In the genomic region with DNA sequence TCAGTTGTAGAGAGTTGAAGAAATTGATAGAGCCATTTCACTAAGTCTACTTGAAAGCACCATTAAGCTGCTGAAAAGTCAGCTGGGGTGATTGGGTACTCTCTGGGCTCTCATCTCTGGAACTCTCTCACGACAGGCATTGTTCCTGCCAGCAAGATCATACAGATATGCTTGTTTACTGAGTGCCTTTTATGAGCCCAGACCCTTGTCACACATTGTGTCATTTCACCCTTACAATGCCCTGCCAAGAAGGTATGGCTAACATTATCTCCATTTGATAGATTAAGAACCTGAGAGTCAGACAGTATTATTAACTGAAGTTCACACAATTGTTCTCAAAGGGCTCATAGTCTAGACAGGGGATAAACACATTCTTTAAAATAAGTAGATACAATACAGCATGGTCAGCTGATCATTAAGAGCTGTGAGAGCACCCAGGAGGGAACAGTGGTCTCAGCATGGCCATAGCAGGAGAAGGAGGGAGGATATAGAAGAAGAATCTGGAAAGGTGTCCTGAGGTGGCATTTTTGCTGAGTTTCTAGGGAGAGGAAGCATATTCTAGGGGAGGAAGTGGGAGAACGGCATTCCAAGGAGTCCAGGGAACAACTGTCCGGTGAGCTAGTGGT, we compare ENCODE assay signal across 28 cellular contexts.
A peak's percentile ranks its signal among the peaks of the same experiment; 100 is the strongest.
DNase-seq lines count a peak whose midpoint lies in the region; ATAC-seq and TF ChIP-seq lines count a peak whose summit lies in the region.
"Had no signal": no experiment of that assay in that cellular context is flagged by ENCODE, and none has a peak within 500 bp of the region (broad histone marks: within the 10 kb centered on the region; RNA-seq: fewer than 3 reads in every experiment).

No MANE protein-coding gene starts in this region.

- no peaks in the 10 kb centered on the region for H3K79me2 ChIP-seq in mesendoderm (ENCODE audit: control insufficient read depth, insufficient read depth, low read length)

- no peak overlapping the region for H2AK5ac ChIP-seq in mesendoderm (ENCODE audit: low read length)

- POLR2A ChIA-PET in CD8-positive, alpha-beta memory T cell (lab: Charles Lee): no interaction called here

- H3K79me1 ChIP-seq in mesendoderm (ENCODE audit: low read length): no peaks in the 10 kb centered on the region

- H3K56ac ChIP-seq in mesendoderm (ENCODE audit: low read length): peak overlapping the region; percentile 30

- no peak overlapping the region for H3K4me3 Mint-ChIP-seq in CD8-positive, alpha-beta memory T cell
- no peak overlapping the region for H3K4me3 Mint-ChIP-seq in stimulated activated naive CD8-positive, alpha-beta T cell treated with anti-CD3 and anti-CD28 coated beads, Interleukin-15, amount 100 ng/mL, for 72 hours
- H3K4me3 Mint-ChIP-seq: activated CD8-positive, alpha-beta T cell treated with anti-CD3 and anti-CD28 coated beads for 36 hours; activated naive CD8-positive, alpha-beta T cell treated with anti-CD3 and anti-CD28 coated beads, Interleukin-2, amount 10 ng/mL, durations not matched to agents 7 days and 5 days; CD4-positive, alpha-beta memory T cell; nephron had no signal

- H3K23ac ChIP-seq in mesendoderm (ENCODE audit: low read length): no peak overlapping the region

- no peak overlapping the region for H2BK15ac ChIP-seq in mesendoderm (replicated peaks; ENCODE audit: low read depth)

- no peak overlapping the region for H3K4me2 ChIP-seq in mesendoderm (ENCODE audit: low read length)
- H3K4me2 ChIP-seq: PC-9 had no signal

- no peak overlapping the region for H3K18ac ChIP-seq in mesendoderm (ENCODE audit: low read length)

- H3K4me1 Mint-ChIP-seq in CD8-positive, alpha-beta memory T cell: no peaks in the 10 kb centered on the region
- no peaks in the 10 kb centered on the region for H3K4me1 Mint-ChIP-seq in stimulated activated naive CD8-positive, alpha-beta T cell treated with anti-CD3 and anti-CD28 coated beads, Interleukin-15, amount 100 ng/mL, for 72 hours
- H3K4me1 Mint-ChIP-seq: activated naive CD8-positive, alpha-beta T cell treated with anti-CD3 and anti-CD28 coated beads, Interleukin-2, amount 10 ng/mL, durations not matched to agents 7 days and 5 days; CD4-positive, alpha-beta memory T cell had no signal

- H2BK5ac ChIP-seq in mesendoderm (ENCODE audit: low read length): peak overlapping the region; percentile 87

- H2BK120ac ChIP-seq in mesendoderm (ENCODE audit: low read depth, low read length): peak overlapping the region; percentile 79

- peak; percentile 31 for DNase-seq in NCI-H1436 (lab: John Stamatoyannopoulos, UW)
- DNase-seq in NCI-H1436 treated with DMSO at 0.1 percent for 48 hours (lab: John Stamatoyannopoulos, UW): no peak
- peak; percentile 57 for DNase-seq in NCI-H2227 (lab: John Stamatoyannopoulos, UW; ENCODE audit: unreplicated experiment)
- DNase-seq in mesendoderm: peak; percentile 78
- DNase-seq in CD8-positive, alpha-beta memory T cell: no peak
- DNase-seq in NOMO-1 treated with DMSO at 0.1 percent for 48 hours (lab: John Stamatoyannopoulos, UW; ENCODE audit: unreplicated experiment): no peak
- DNase-seq in stimulated activated naive CD8-positive, alpha-beta T cell treated with anti-CD3 and anti-CD28 coated beads, Interleukin-15, amount 100 ng/mL, for 72 hours: no peak
- DNase-seq: activated CD4-positive, alpha-beta T cell treated with anti-CD3 and anti-CD28 coated beads for 1 hour; activated CD8-positive, alpha-beta T cell treated with anti-CD3 and anti-CD28 coated beads for 36 hours; activated effector memory CD4-positive, alpha-beta T cell treated with Interleukin-2 at 50 U/mL for 16 hours; activated naive CD8-positive, alpha-beta T cell treated with anti-CD3 and anti-CD28 coated beads, Interleukin-2, amount 10 ng/mL, durations not matched to agents 7 days and 5 days; AML-193; CD4-positive, alpha-beta memory T cell; foreskin melanocyte; heart right ventricle; mucosa of descending colon; NK-92 treated with Interleukin-12 subunit alpha and Interleukin-12 subunit beta, amount 100 ng/mL, for 24 hours; ovary; retina; stimulated activated CD4-positive, alpha-beta T cell treated with anti-CD3 and anti-CD28 coated beads, Interleukin-2, amount 100 ng/mL, for 24 hours; T-helper 2 cell had no signal

- no peak overlapping the region for H3K9ac ChIP-seq in mesendoderm (ENCODE audit: low read length)

- H3K27me3 Mint-ChIP-seq in CD8-positive, alpha-beta memory T cell: peaks cover 0 to 6% of the 10 kb centered on the region in 2 donors
- H3K27me3 Mint-ChIP-seq in stimulated activated naive CD8-positive, alpha-beta T cell treated with anti-CD3 and anti-CD28 coated beads, Interleukin-15, amount 100 ng/mL, for 72 hours: no peaks in the 10 kb centered on the region
- H3K27me3 Mint-ChIP-seq: activated naive CD8-positive, alpha-beta T cell treated with anti-CD3 and anti-CD28 coated beads, Interleukin-2, amount 10 ng/mL, durations not matched to agents 7 days and 5 days; CD4-positive, alpha-beta memory T cell had no signal

- no peaks in the 10 kb centered on the region for H3K4me1 ChIP-seq in mesendoderm (ENCODE audit: control insufficient read depth, low read depth, low read length)
- H3K4me1 ChIP-seq in CD8-positive, alpha-beta memory T cell (ENCODE audit: insufficient read depth, low read length): no peaks in the 10 kb centered on the region

- no peak overlapping the region for H4K5ac ChIP-seq in mesendoderm (ENCODE audit: low read length)

- TF ChIP-seq RAD21 in Ishikawa (IDR thresholded peaks at IDR 0.05; ENCODE audit: low read depth): no peak

- ATAC-seq in stimulated activated naive CD8-positive, alpha-beta T cell treated with anti-CD3 and anti-CD28 coated beads, Interleukin-15, amount 100 ng/mL, for 72 hours: no peak
- ATAC-seq: activated CD8-positive, alpha-beta T cell treated with anti-CD3 and anti-CD28 coated beads for 36 hours; esophagus mucosa; heart right ventricle; mucosa of descending colon; Right ventricle myocardium inferior had no signal

- H3K9me3 ChIP-seq in CD8-positive, alpha-beta memory T cell (ENCODE audit: low read length): no peaks in the 10 kb centered on the region
- H3K9me3 ChIP-seq: mucosa of descending colon, ovary, tibial nerve had no signal

- H3K4me3 ChIP-seq in mesendoderm (ENCODE audit: low read length): no peak overlapping the region
- H3K4me3 ChIP-seq in CD8-positive, alpha-beta memory T cell (ENCODE audit: low read length): no peak overlapping the region
- H3K4me3 ChIP-seq: heart right ventricle, lung, mucosa of descending colon, ovary, PC-9, tibial nerve had no signal

- TF ChIP-seq EP300 in Ishikawa (IDR thresholded peaks at IDR 0.05; ENCODE audit: borderline replicate concordance): peak; percentile 98

- no peaks in the 10 kb centered on the region for H3K36me3 Mint-ChIP-seq in CD8-positive, alpha-beta memory T cell
- H3K36me3 Mint-ChIP-seq: activated naive CD8-positive, alpha-beta T cell treated with anti-CD3 and anti-CD28 coated beads, Interleukin-2, amount 10 ng/mL, durations not matched to agents 7 days and 5 days; CD4-positive, alpha-beta memory T cell had no signal

- no peak overlapping the region for H3K27ac Mint-ChIP-seq in CD8-positive, alpha-beta memory T cell
- no peak overlapping the region for H3K27ac Mint-ChIP-seq in stimulated activated naive CD8-positive, alpha-beta T cell treated with anti-CD3 and anti-CD28 coated beads, Interleukin-15, amount 100 ng/mL, for 72 hours
- H3K27ac Mint-ChIP-seq: activated CD8-positive, alpha-beta T cell treated with anti-CD3 and anti-CD28 coated beads for 36 hours; activated naive CD8-positive, alpha-beta T cell treated with anti-CD3 and anti-CD28 coated beads, Interleukin-2, amount 10 ng/mL, durations not matched to agents 7 days and 5 days; CD4-positive, alpha-beta memory T cell; nephron had no signal

- no peaks in the 10 kb centered on the region for H3K36me3 ChIP-seq in mesendoderm (ENCODE audit: control insufficient read depth, insufficient read depth, low read length)
- no peaks in the 10 kb centered on the region for H3K36me3 ChIP-seq in CD8-positive, alpha-beta memory T cell (ENCODE audit: insufficient read depth, low read length)
- H3K36me3 ChIP-seq: heart right ventricle, ovary, tibial nerve had no signal

- CTCF ChIA-PET in CD8-positive, alpha-beta memory T cell (lab: Charles Lee): no interaction called here

- H3K4ac ChIP-seq in mesendoderm (ENCODE audit: low read depth, low read length): no peak overlapping the region

- peaks cover 0 to 5% (median 0%) of the 10 kb centered on the region in 5 donors for H3K9me3 Mint-ChIP-seq in CD8-positive, alpha-beta memory T cell
- peaks cover 0 to 6% of the 10 kb centered on the region in 2 donors for H3K9me3 Mint-ChIP-seq in stimulated activated naive CD8-positive, alpha-beta T cell treated with anti-CD3 and anti-CD28 coated beads, Interleukin-15, amount 100 ng/mL, for 72 hours
- H3K9me3 Mint-ChIP-seq: activated naive CD8-positive, alpha-beta T cell treated with anti-CD3 and anti-CD28 coated beads, Interleukin-2, amount 10 ng/mL, durations not matched to agents 7 days and 5 days had no signal

- H4K8ac ChIP-seq in mesendoderm (ENCODE audit: low read depth, low read length): no peak overlapping the region

- peak overlapping the region; percentile 68 for H3K27ac ChIP-seq in mesendoderm (ENCODE audit: low read depth, low read length)
- H3K27ac ChIP-seq in CD8-positive, alpha-beta memory T cell (ENCODE audit: low read depth, low read length): no peak overlapping the region
- H3K27ac ChIP-seq: heart right ventricle, ovary, PC-9, tibial nerve had no signal

- WGBS in mesendoderm (ENCODE audit: extremely low coverage, insufficient coverage, low lambda C conversion rate): no CpG with 5 or more reads among the region's 3 CpGs

- no peaks in the 10 kb centered on the region for H3K27me3 ChIP-seq in mesendoderm (ENCODE audit: insufficient read depth, low read length, poor library complexity)
- no peaks in the 10 kb centered on the region for H3K27me3 ChIP-seq in CD8-positive, alpha-beta memory T cell (ENCODE audit: insufficient read depth, low read length, poor library complexity, severe bottlenecking)
- H3K27me3 ChIP-seq: ovary, tibial nerve had no signal

TF ChIP-seq in Ishikawa, 13 proteins besides CTCF, POLR2A, EP300 and RAD21 (continues in another document):
- TF ChIP-seq YY1 (IDR thresholded peaks at IDR 0.05; ENCODE audit: low read depth): no peak
- TF ChIP-seq CEBPB (IDR thresholded peaks at IDR 0.05): no peak
- TF ChIP-seq TAF1 (IDR thresholded peaks at IDR 0.05; ENCODE audit: low read depth): no peak
- TF ChIP-seq TCF12 (IDR thresholded peaks at IDR 0.05; ENCODE audit: low read depth): peak; percentile 95
- peak; percentile 76 for TF ChIP-seq TEAD4 (IDR thresholded peaks at IDR 0.05)
- TF ChIP-seq, protein P1, sequence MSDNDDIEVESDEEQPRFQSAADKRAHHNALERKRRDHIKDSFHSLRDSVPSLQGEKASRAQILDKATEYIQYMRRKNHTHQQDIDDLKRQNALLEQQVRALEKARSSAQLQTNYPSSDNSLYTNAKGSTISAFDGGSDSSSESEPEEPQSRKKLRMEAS (IDR thresholded peaks at IDR 0.05): peak; percentile 49

Comparison
In these comparisons a context has a peak if more than half of its experiments do, and no peak if none do; other contexts are left out.
1. DNase-seq: peak in NCI-H1436 (single experiment), NCI-H2227 (single experiment) and mesendoderm (single experiment); none in NCI-H1436 treated with DMSO at 0.1 percent for 48 hours (single experiment), CD8-positive, alpha-beta memory T cell (0 of 5), NOMO-1 treated with DMSO at 0.1 percent for 48 hours (single experiment) and stimulated activated naive CD8-positive, alpha-beta T cell treated with anti-CD3 and anti-CD28 coated beads, Interleukin-15, amount 100 ng/mL, for 72 hours (0 of 2).